20 cellular contexts compared by ENCODE assay signal in the genomic region with DNA sequence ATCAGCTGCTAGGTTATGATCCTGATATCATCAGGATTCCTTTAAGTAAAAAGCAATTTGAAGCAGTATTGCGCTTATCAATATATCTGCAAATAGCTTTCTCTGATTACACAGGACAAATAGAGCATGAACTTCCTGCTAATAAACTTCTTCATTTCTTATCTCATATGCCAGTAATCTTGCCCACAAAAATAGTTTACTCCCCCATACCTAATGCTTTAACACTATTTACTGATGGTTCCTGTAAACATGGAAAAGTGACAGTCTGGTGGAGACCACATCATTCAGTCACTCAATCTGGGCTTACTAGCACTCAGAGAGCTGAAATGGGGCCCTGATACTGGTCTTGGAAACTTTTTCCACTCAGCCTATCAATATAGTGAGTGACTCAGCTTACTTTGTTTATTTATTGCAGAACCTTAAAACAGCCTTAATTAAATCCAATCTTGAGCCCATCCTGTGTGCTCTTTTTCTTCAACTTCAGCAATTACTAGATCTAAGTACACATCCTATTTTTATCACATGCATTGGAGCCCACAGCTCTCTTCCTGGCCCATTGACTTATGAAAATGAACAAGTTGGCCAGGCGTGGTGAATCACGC.
A peak's percentile ranks its signal among the peaks of the same experiment; 100 is the strongest.
DNase-seq lines count a peak whose midpoint lies in the region; TF ChIP-seq lines count a peak whose summit lies in the region.
"Had no signal": no experiment of that assay in that cellular context is flagged by ENCODE, and none has a peak within 500 bp of the region (broad histone marks: within the 10 kb centered on the region; RNA-seq: fewer than 3 reads in every experiment).

No MANE protein-coding gene starts in this region.

- peak overlapping the region; percentile 67 for H3K27ac ChIP-seq in C4-2B
- no peak overlapping the region for H3K27ac ChIP-seq in breast epithelium
- H3K27ac ChIP-seq: BLaER1 treated with 17β-estradiol and CSF1 and Interleukin-3, amounts not matched to agents 10 nM and 100 nM had no signal

- TF ChIP-seq POLR2A in breast epithelium (IDR thresholded peaks at IDR 0.05): no peak

- no peaks in the 10 kb centered on the region for H3K27me3 ChIP-seq in breast epithelium
- H3K27me3 ChIP-seq: BLaER1 treated with 17β-estradiol and CSF1 and Interleukin-3, amounts not matched to agents 10 nM and 100 nM had no signal

- no peaks in the 10 kb centered on the region for H3K9me3 ChIP-seq in breast epithelium
- H3K9me3 ChIP-seq: HAP-1 had no signal

- H3K4me3 ChIP-seq in LNCaP clone FGC (ENCODE audit: low read depth, low read length) (no peak overlapping the region), choroid plexus epithelial cell (ENCODE audit: low read depth, low read length) (no peak overlapping the region), breast epithelium (no peak overlapping the region)
- H3K4me3 ChIP-seq: BLaER1 treated with 17β-estradiol and CSF1 and Interleukin-3, amounts not matched to agents 10 nM and 100 nM; HAP-1 had no signal

- TF ChIP-seq CTCF in C4-2B (conservative IDR thresholded peaks at IDR 0.05): no peak
- TF ChIP-seq CTCF in LNCaP clone FGC (IDR thresholded peaks at IDR 0.05; ENCODE audit: control insufficient read depth, extremely low read depth, insufficient read depth): no peak
- TF ChIP-seq CTCF in choroid plexus epithelial cell (conservative IDR thresholded peaks at IDR 0.05; ENCODE audit: low read depth, low read length): no peak
- TF ChIP-seq CTCF in breast epithelium (IDR thresholded peaks at IDR 0.05): no peak

- intact Hi-C loops in breast epithelium (cut with DNase I; ENCODE audit: low total_unique reads): no loop called here

- H3K4me1 ChIP-seq in breast epithelium: no peaks in the 10 kb centered on the region
- H3K4me1 ChIP-seq: BLaER1 treated with 17β-estradiol and CSF1 and Interleukin-3, amounts not matched to agents 10 nM and 100 nM; HAP-1 had no signal

- DNase-seq in LNCaP clone FGC (ENCODE audit: low read depth): peak; percentile 41
- DNase-seq in choroid plexus epithelial cell (ENCODE audit: low read depth): peak; percentile 11
- peak; percentile 36 for DNase-seq in iris pigment epithelial cell (ENCODE audit: low read depth)
- DNase-seq in stimulated activated CD4-positive, alpha-beta T cell treated with anti-CD3 and anti-CD28 coated beads, Interleukin-2, amount 100 ng/mL, for 24 hours: no peak
- DNase-seq in NAMALWA (ENCODE audit: low spot score): no peak
- DNase-seq in breast epithelium (ENCODE audit: low spot score in 2 of 2): no peak
- DNase-seq in NCI-H1092 (lab: John Stamatoyannopoulos, UW): no peak
- DNase-seq: DMS79, Kasumi-1, MM.1S, NCI-H1105 treated with DMSO at 0.1 percent for 48 hours, NCI-H1694 treated with DMSO at 0.1 percent for 48 hours, NCI-H2107, NCI-H2227 treated with DMSO at 0.1 percent for 48 hours, NCI-H510A treated with DMSO at 0.1 percent for 48 hours, NCI-H82, SHP77 had no signal

- no peaks in the 10 kb centered on the region for H3K36me3 ChIP-seq in breast epithelium
- H3K36me3 ChIP-seq: HAP-1 had no signal

Comparison
In these comparisons a context has a peak if more than half of its experiments do, and no peak if none do; other contexts are left out.
1. DNase-seq: peak in LNCaP clone FGC (single experiment), choroid plexus epithelial cell (single experiment) and iris pigment epithelial cell (single experiment); none in stimulated activated CD4-positive, alpha-beta T cell treated with anti-CD3 and anti-CD28 coated beads, Interleukin-2, amount 100 ng/mL, for 24 hours (0 of 2), NAMALWA (single experiment), breast epithelium (0 of 2) and NCI-H1092 (single experiment).